Comparison of ENCODE assay signal across 11 cellular contexts in the genomic region with DNA sequence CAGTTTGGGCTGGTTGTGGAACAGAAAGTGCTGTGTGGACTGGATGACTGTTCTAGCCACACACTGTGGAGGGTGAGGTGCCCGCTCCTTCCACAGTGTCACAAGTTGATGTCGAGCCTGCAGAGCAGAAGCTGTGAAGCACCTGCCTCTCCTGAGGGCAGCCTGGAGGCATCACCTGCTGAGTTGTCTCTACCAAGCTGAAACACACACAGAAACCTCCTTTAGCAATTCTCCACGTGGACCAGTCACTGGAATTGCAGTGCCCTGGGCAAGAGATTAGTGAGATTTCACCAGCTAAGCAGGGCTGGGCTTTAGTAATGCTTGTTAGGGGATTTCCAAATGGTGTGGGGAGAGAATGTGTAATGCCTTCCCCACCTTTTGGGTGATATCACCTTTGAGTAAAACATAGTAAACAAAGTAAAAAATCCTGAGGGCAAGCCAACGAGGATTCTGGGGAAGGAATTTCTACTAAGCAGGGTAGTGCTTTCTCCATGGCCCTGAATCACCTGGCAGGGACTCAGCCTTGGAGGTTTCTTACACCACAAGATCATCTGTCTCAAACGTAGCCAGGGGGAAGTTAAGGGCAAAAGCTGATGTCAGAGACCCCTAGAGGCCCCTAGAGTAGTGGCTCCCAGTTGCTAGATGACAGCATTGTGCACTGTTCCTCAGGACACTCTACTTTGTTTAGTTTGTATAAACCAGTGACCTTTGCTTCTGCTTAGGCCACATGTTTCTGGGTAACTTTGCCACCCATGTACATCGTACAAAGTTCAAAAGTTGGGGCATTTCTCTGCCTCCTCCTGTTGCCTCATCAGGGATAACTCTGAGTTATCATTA.
A peak's percentile ranks its signal among the peaks of the same experiment; 100 is the strongest.
DNase-seq lines count a peak whose midpoint lies in the region; ATAC-seq and TF ChIP-seq lines count a peak whose summit lies in the region.
"Had no signal": no experiment of that assay in that cellular context is flagged by ENCODE, and none has a peak within 500 bp of the region (broad histone marks: within the 10 kb centered on the region; RNA-seq: fewer than 3 reads in every experiment).

No MANE protein-coding gene starts in this region.

- H3K27me3 ChIP-seq in SJCRH30 (no peaks in the 10 kb centered on the region; the same call in 1 of the 2 replicates), prostate gland (replicated peaks; ENCODE audit: insufficient read depth) (no peaks in the 10 kb centered on the region)
- H3K27me3 ChIP-seq: colonic mucosa had no signal

- H3K9me3 ChIP-seq in SJCRH30 (replicated peaks) = no peaks in the 10 kb centered on the region
- no peaks in the 10 kb centered on the region for H3K9me3 ChIP-seq in prostate gland
- H3K9me3 ChIP-seq: colonic mucosa had no signal

- peak; percentile 11 to 46 for DNase-seq in SJCRH30
- DNase-seq in prostate gland (ENCODE audit: low spot score) = no peak
- DNase-seq in iPS-NIHi11 (ENCODE audit: low spot score) = no peak
- DNase-seq in DMS79 treated with DMSO at 0.1 percent for 48 hours (lab: John Stamatoyannopoulos, UW) = no peak
- DNase-seq: activated CD4-positive, alpha-beta T cell treated with anti-CD3 and anti-CD28 coated beads, Interleukin-2, amount 50 U/mL, for 4 hours; colonic mucosa; immature natural killer cell had no signal

- H3K4me3 ChIP-seq in SJCRH30 (no peak overlapping the region), prostate gland (no peak overlapping the region)
- H3K4me3 ChIP-seq: colonic mucosa had no signal

- no peak for TF ChIP-seq POLR2A in prostate gland (IDR thresholded peaks at IDR 0.05)

- WGBS in prostate gland = 60% methylated on average over 6 of the region's 6 CpGs

- H3K9me3 Mint-ChIP-seq in nephron = peaks cover 6% of the 10 kb centered on the region

- no peak overlapping the region for H3K27ac ChIP-seq in SJCRH30
- H3K27ac ChIP-seq in prostate gland = no peak overlapping the region
- H3K27ac ChIP-seq: colonic mucosa had no signal

- peaks cover 4% of the 10 kb centered on the region for H3K27me3 Mint-ChIP-seq in nephron (ENCODE audit: low read depth)

- peaks cover 55% of the 10 kb centered on the region for H3K4me1 Mint-ChIP-seq in nephron
- H3K4me1 Mint-ChIP-seq: immature natural killer cell had no signal

- H3K4me1 ChIP-seq in SJCRH30 (peaks cover 8% of the 10 kb centered on the region; the same call in 1 of the 2 replicates), prostate gland (replicated peaks) (no peaks in the 10 kb centered on the region)
- H3K4me1 ChIP-seq: colonic mucosa had no signal

- intact Hi-C loops in prostate gland (cut with DNase I) = no loop called here

- H3K27ac Mint-ChIP-seq in nephron = peak overlapping the region; percentile 11 to 63 (median 24)
- H3K27ac Mint-ChIP-seq: immature natural killer cell had no signal

- TF ChIP-seq CTCF in nephron (IDR thresholded peaks at IDR 0.05; ENCODE audit: unreplicated experiment in 3 of 3) (no peak), prostate gland (IDR thresholded peaks at IDR 0.05) (no peak)

- H3K36me3 Mint-ChIP-seq in nephron (ENCODE audit: low read depth) = no peaks in the 10 kb centered on the region
- H3K36me3 Mint-ChIP-seq: immature natural killer cell had no signal

- H3K36me3 ChIP-seq in SJCRH30 (no peaks in the 10 kb centered on the region), prostate gland (no peaks in the 10 kb centered on the region)
- H3K36me3 ChIP-seq: colonic mucosa had no signal

- ATAC-seq in GM18517 (IDR thresholded peaks at IDR 0.05; ENCODE audit: unreplicated experiment) (peak; percentile 58), HG02885 (IDR thresholded peaks at IDR 0.05; ENCODE audit: poor library complexity, unreplicated experiment) (peak; percentile 71), HG02970 (IDR thresholded peaks at IDR 0.05; ENCODE audit: low FRiP score, unreplicated experiment) (no peak)

- H3K4me3 Mint-ChIP-seq in nephron = no peak overlapping the region
- H3K4me3 Mint-ChIP-seq: immature natural killer cell had no signal

Comparison
In these comparisons a context has a peak if more than half of its experiments do, and no peak if none do; other contexts are left out.
1. DNase-seq: peak in SJCRH30 (2 of 2); none in prostate gland (single experiment), iPS-NIHi11 (single experiment) and DMS79 treated with DMSO at 0.1 percent for 48 hours (single experiment).